ENCODE assay signal across 10 cellular contexts in the genomic region with DNA sequence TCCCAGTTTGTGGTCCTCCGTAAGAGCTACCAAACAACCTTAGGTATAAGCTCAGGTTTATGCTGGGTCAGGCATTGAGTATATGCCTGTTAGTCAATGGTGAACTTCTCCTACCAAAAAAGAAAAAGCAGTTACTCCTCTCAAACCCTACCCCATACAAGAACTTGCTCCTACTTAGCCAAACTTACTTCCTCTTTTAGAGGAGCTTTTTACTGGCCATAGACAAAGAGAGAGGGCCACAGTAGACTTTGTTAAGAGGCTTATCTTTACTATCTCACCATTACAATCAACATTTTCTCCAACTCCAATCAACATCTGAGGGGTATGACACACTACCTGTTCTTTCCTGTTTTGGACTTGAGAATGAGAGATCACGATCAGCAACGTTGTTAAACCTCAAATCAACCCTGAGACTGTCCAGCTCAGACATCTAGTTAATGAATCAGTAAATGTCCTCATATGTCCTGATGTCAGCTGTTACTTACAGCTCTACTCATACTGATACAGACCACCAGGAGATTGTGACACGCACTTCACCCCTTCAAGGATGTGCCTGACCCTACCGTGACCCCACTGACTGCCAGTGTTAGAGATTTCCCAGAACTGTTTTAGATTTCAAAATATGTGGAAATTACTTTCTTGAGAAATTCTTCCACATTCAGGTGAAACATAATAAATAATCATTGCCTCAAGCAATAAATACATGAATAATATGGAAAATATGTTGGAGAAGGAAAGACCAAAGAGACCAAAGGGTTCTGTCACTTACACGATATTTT. TPM values are rescaled to one million over a fixed set of nuclear protein-coding genes. Genes with fewer than 3 reads are reported as not detected.
A peak's percentile ranks its signal among the peaks of the same experiment; 100 is the strongest.
DNase-seq lines count a peak whose midpoint lies in the region; ATAC-seq, FAIRE-seq and TF ChIP-seq lines count a peak whose summit lies in the region.
"Had no signal": no experiment of that assay in that cellular context is flagged by ENCODE, and none has a peak within 500 bp of the region (broad histone marks: within the 10 kb centered on the region; RNA-seq: fewer than 3 reads in every experiment).

No MANE protein-coding gene starts in this region.

- H3K27ac Mint-ChIP-seq in CD8-positive, alpha-beta T cell, result no peak overlapping the region
- H3K27ac Mint-ChIP-seq: T-helper 1 cell treated with Interleukin-12 subunit alpha and Interleukin-12 subunit beta and Interleukin-4 antibody, amounts not matched to agents 30 μg/mL and 1 μg/mL, for 36 hours had no signal

- H3K79me2 ChIP-seq in ACC112 (ENCODE audit: control insufficient read depth, insufficient read depth, low read length, unreplicated experiment), result no peaks in the 10 kb centered on the region
- no peaks in the 10 kb centered on the region for H3K79me2 ChIP-seq in endothelial cell of umbilical vein (ENCODE audit: control insufficient read depth, insufficient read depth, low read length)

- H3K4me3 ChIP-seq in ACC112 (ENCODE audit: low read depth, low read length) (no peak overlapping the region), NB4 (ENCODE audit: low read depth, low read length) (no peak overlapping the region), endothelial cell of umbilical vein (replicated peaks in 1 of 3; ENCODE audit: insufficient read depth in 1 of 3, low read depth in 1 of 3, low read length in 3 of 3) (no peak overlapping the region)
- H3K4me3 ChIP-seq in CD8-positive, alpha-beta T cell (ENCODE audit: low read depth, low read length), result no peak overlapping the region

- intact Hi-C loops in endothelial cell of umbilical vein (cut with micrococcal nuclease), result no loop called here
- intact Hi-C loops in CD8-positive, alpha-beta T cell (cut with DNase I, micrococcal nuclease), result no loop called here

- BruUV-seq in endothelial cell of umbilical vein (replicated peaks; lab: Mats Ljungman, UMichigan), result no TSS peak

- H3K4me3 Mint-ChIP-seq in CD8-positive, alpha-beta T cell, result no peak overlapping the region
- H3K4me3 Mint-ChIP-seq: T-helper 1 cell treated with Interleukin-12 subunit alpha and Interleukin-12 subunit beta and Interleukin-4 antibody, amounts not matched to agents 30 μg/mL and 1 μg/mL, for 36 hours had no signal

- CTCF ChIA-PET in endothelial cell of umbilical vein (lab: Charles Lee), result interaction anchor here (1.0 to 2.4 kb wide), 7 partner anchors 17 to 489 kb away, joined by 3 to 11 read pairs (median 6); a partner anchor contains a TSS
- CTCF ChIA-PET in CD8-positive, alpha-beta T cell (lab: Charles Lee), result interaction anchor here (1.0 to 1.1 kb wide), 2 partner anchors 10 to 57 kb away, joined by 4 read pairs; no protein-coding TSS in a partner anchor

- H3K36me3 ChIP-seq in ACC112 (ENCODE audit: insufficient read depth, low read length) (no peaks in the 10 kb centered on the region), endothelial cell of umbilical vein (ENCODE audit: control insufficient read depth in 2 of 2, extremely low read depth in 1 of 2, insufficient read depth in 2 of 2, low read length in 2 of 2) (no peaks in the 10 kb centered on the region)
- H3K36me3 ChIP-seq in CD8-positive, alpha-beta T cell (ENCODE audit: insufficient read depth, low read length), result no peaks in the 10 kb centered on the region

- FAIRE-seq in endothelial cell of umbilical vein (lab: Jason Lieb, UNC), result no peak
- FAIRE-seq: islet of Langerhans had no signal

- POLR2A ChIA-PET in endothelial cell of umbilical vein (lab: Charles Lee), result no interaction called here
- POLR2A ChIA-PET in CD8-positive, alpha-beta T cell (lab: Charles Lee), result interaction anchor here (1.0 to 1.1 kb wide), 2 partner anchors 17 to 394 kb away, joined by 3 read pairs; a partner anchor contains a TSS

- H3K27me3 ChIP-seq in ACC112 (ENCODE audit: insufficient read depth, low read length), result no peaks in the 10 kb centered on the region
- H3K27me3 ChIP-seq in endothelial cell of umbilical vein (ENCODE audit: control insufficient read depth in 2 of 2, insufficient read depth in 2 of 2, low read length in 2 of 2), result no peaks in the 10 kb centered on the region
- H3K27me3 ChIP-seq in CD8-positive, alpha-beta T cell (ENCODE audit: insufficient read depth, low read length), result no peaks in the 10 kb centered on the region

- ATAC-seq in GM19043 (IDR thresholded peaks at IDR 0.05; ENCODE audit: low read depth, unreplicated experiment), result peak; percentile 83
- ATAC-seq in HG02571 (IDR thresholded peaks at IDR 0.05; ENCODE audit: unreplicated experiment), result no peak
- ATAC-seq in CD8-positive, alpha-beta T cell, result no peak

- DNase-seq in NB4 (ENCODE audit: low read depth) (peak; percentile 82), endothelial cell of umbilical vein (ENCODE audit: low read depth, low spot score) (peak; percentile 73), NCI-H2171 (lab: John Stamatoyannopoulos, UW) (no peak), foreskin melanocyte (no peak)
- no peak for DNase-seq in CD8-positive, alpha-beta T cell

- H3K9me1 ChIP-seq in endothelial cell of umbilical vein (replicated peaks; ENCODE audit: control insufficient read depth, extremely low read depth, insufficient read depth, low read length), result no peaks in the 10 kb centered on the region

- TF ChIP-seq CTCF in NB4 (IDR thresholded peaks at IDR 0.05; ENCODE audit: low read depth, low read length), result no peak
- TF ChIP-seq CTCF in endothelial cell of umbilical vein (IDR thresholded peaks at IDR 0.05; ENCODE audit: extremely low read depth in 1 of 2, insufficient read depth in 1 of 2, low read depth in 1 of 2, low read length in 2 of 2), result no peak
- no peak for TF ChIP-seq CTCF in CD8-positive, alpha-beta T cell (IDR thresholded peaks at IDR 0.05)

- peak overlapping the region; percentile 22 for H3K27ac ChIP-seq in ACC112 (ENCODE audit: low read depth, low read length)
- H3K27ac ChIP-seq in endothelial cell of umbilical vein (ENCODE audit: insufficient read depth, low read depth, low read length), result peak overlapping the region; percentile 47
- H3K27ac ChIP-seq in CD8-positive, alpha-beta T cell (ENCODE audit: low read depth, low read length), result no peak overlapping the region

- no peak overlapping the region for H3K9ac ChIP-seq in endothelial cell of umbilical vein (replicated peaks; ENCODE audit: extremely low read depth, insufficient read depth, low read length)

- H3K4me1 Mint-ChIP-seq in CD8-positive, alpha-beta T cell (ENCODE audit: low read depth), result peaks cover 3% of the 10 kb centered on the region

- H3K36me3 Mint-ChIP-seq in CD8-positive, alpha-beta T cell, result no peaks in the 10 kb centered on the region

- H2AFZ ChIP-seq in ACC112 (ENCODE audit: low read length, unreplicated experiment), result no peak overlapping the region
- H2AFZ ChIP-seq in endothelial cell of umbilical vein (ENCODE audit: low read depth, low read length), result peak overlapping the region; percentile 33

- H4K20me1 ChIP-seq in endothelial cell of umbilical vein (replicated peaks; ENCODE audit: control insufficient read depth, extremely low read depth, insufficient read depth, low read length), result no peaks in the 10 kb centered on the region

- no peaks in the 10 kb centered on the region for H3K9me3 Mint-ChIP-seq in CD8-positive, alpha-beta T cell

- no peak overlapping the region for H3K4me2 ChIP-seq in endothelial cell of umbilical vein (ENCODE audit: insufficient read depth, low read length)

- no peaks in the 10 kb centered on the region for H3K27me3 Mint-ChIP-seq in CD8-positive, alpha-beta T cell (ENCODE audit: low read depth)

- H3K4me1 ChIP-seq in ACC112 (ENCODE audit: control insufficient read depth, insufficient read depth, low read length, unreplicated experiment), result peaks cover 28% of the 10 kb centered on the region
- peaks cover 22% of the 10 kb centered on the region for H3K4me1 ChIP-seq in endothelial cell of umbilical vein (ENCODE audit: control insufficient read depth, extremely low read depth, insufficient read depth, low read length)
- H3K4me1 ChIP-seq in CD8-positive, alpha-beta T cell (ENCODE audit: insufficient read depth, low read length), result no peaks in the 10 kb centered on the region

- dilution Hi-C loops in endothelial cell of umbilical vein (cut with MboI; ENCODE audit: extremely low pct_ligation_motif_present, low sequenced_read_pairs), result no loop called here

- no peaks in the 10 kb centered on the region for H3K9me3 ChIP-seq in endothelial cell of umbilical vein (replicated peaks; ENCODE audit: control insufficient read depth, insufficient read depth, low read length)
- H3K9me3 ChIP-seq in CD8-positive, alpha-beta T cell (ENCODE audit: low read length), result no peaks in the 10 kb centered on the region

- TF ChIP-seq POLR2A in NB4 (IDR thresholded peaks at IDR 0.05; ENCODE audit: extremely low read depth, insufficient read length) (no peak), endothelial cell of umbilical vein (IDR thresholded peaks at IDR 0.05; ENCODE audit: low read depth, low read length) (no peak)

TF ChIP-seq in endothelial cell of umbilical vein, 7 proteins besides CTCF, POLR2A, EP300 and RAD21:
- TF ChIP-seq, protein P1, sequence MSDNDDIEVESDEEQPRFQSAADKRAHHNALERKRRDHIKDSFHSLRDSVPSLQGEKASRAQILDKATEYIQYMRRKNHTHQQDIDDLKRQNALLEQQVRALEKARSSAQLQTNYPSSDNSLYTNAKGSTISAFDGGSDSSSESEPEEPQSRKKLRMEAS (IDR thresholded peaks at IDR 0.05; ENCODE audit: insufficient read depth, insufficient read length), result no peak
- peak; percentile 12 for TF ChIP-seq JUN (IDR thresholded peaks at IDR 0.05; ENCODE audit: borderline replicate concordance, insufficient read depth, insufficient read length, low read depth)
- no peak for TF ChIP-seq POLR2AphosphoS5 (IDR thresholded peaks at IDR 0.05; ENCODE audit: insufficient read depth, low read depth, low read length)
- peak; percentile 59 for TF ChIP-seq GATA2 (IDR thresholded peaks at IDR 0.05; ENCODE audit: insufficient read depth, insufficient read length, low read depth, low read length)
- no peak for TF ChIP-seq MYC (IDR thresholded peaks at IDR 0.05; ENCODE audit: low read depth, low read length)

RNA-seq across cellular contexts. Expression of a gene that starts 18.4 kb away (rescaled TPM):
- 62.5 and 65.2 TPM in 2 replicates for total RNA-seq in endothelial cell of umbilical vein
- 50.7 and 60.3 TPM in 2 replicates for polyA plus RNA-seq in endothelial cell of umbilical vein
- polyA plus RNA-seq in endothelial cell of umbilical vein (2011; cell fraction: cytosol; rRNA removed), result 40.0 and 41.2 TPM in 2 replicates
- 25.6 and 30.8 TPM in 2 replicates for polyA plus RNA-seq in endothelial cell of umbilical vein (2011; cell fraction: nucleus; rRNA removed)
- polyA plus RNA-seq in endothelial cell of umbilical vein (2012), result 43.2 and 65.7 TPM in 2 replicates
- 24.6 and 28.5 TPM in 2 replicates for polyA minus RNA-seq in endothelial cell of umbilical vein
- 6.2 TPM for polyA minus RNA-seq in endothelial cell of umbilical vein (2011; cell fraction: cytosol; rRNA and poly(A)+ RNA removed)
- polyA minus RNA-seq in endothelial cell of umbilical vein (2011; cell fraction: nucleus; rRNA and poly(A)+ RNA removed), result 22.4 and 22.6 TPM in 2 replicates
- 10 to 100 TPM; 10.4 to 11.1 TPM for total RNA-seq in CD8-positive, alpha-beta T cell

Comparison
In these comparisons a context has a peak if more than half of its experiments do, and no peak if none do; other contexts are left out.
1. DNase-seq: peak in NB4 (single experiment) and endothelial cell of umbilical vein (single experiment); none in NCI-H2171 (single experiment), CD8-positive, alpha-beta T cell (0 of 7) and foreskin melanocyte (single experiment).